In the genomic region with DNA sequence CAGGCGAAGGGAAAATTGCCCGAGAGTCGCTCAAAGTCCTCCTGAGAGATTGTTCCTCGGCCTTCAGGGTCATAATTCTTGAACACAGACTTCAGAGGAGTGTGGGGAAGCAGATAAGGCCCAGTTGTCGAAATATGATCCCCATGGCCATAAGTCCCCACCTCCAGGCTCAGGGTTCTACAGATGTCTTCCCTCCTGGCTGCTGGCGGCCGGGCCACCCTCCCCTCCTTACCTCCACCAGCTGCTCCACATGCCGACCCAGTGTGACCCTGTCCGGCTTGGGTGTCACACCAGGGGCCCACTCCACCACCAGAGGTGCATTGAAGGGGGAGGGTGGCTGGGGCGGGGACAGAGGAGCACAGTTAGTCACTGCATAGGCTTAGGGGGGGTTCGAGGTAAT, we compare ENCODE assay signal across 27 cellular contexts. TPM values are rescaled to one million over a fixed set of nuclear protein-coding genes. Genes with fewer than 3 reads are reported as not detected.
DNase-seq lines count a peak whose midpoint lies in the region; ATAC-seq, FAIRE-seq and TF ChIP-seq lines count a peak whose summit lies in the region.
"Had no signal": no experiment of that assay in that cellular context is flagged by ENCODE, and none has a peak within 500 bp of the region (broad histone marks: within the 10 kb centered on the region; RNA-seq: fewer than 3 reads in every experiment).

No MANE protein-coding gene starts in this region.

- H3K4me3 ChIP-seq in IMR-90 (ENCODE audit: insufficient read depth, low read depth, low read length) = no peak overlapping the region
- no peak overlapping the region for H3K4me3 ChIP-seq in SJCRH30
- no peak overlapping the region for H3K4me3 ChIP-seq in K562
- H3K4me3 ChIP-seq: Peyer's patch had no signal

- no peak overlapping the region for H4K5ac ChIP-seq in IMR-90 (ENCODE audit: low read depth, low read length)

- TF ChIP-seq EP300 in K562 (IDR thresholded peaks at IDR 0.05; ENCODE audit: low read length) = peak; percentile 79

- H3K4me2 ChIP-seq in IMR-90 (ENCODE audit: low read depth, low read length) = no peak overlapping the region
- peak overlapping the region; percentile 70 for H3K4me2 ChIP-seq in K562 (ENCODE audit: insufficient read depth, low read length)
- H3K4me2 ChIP-seq: SK-N-SH had no signal

- peak overlapping the region; percentile 16 for H2AK9ac ChIP-seq in IMR-90 (replicated peaks; ENCODE audit: low read depth, low read length, poor library complexity)

- WGBS in IMR-90 (ENCODE audit: extremely low coverage in 2 of 2, insufficient read length in 1 of 2), 2 experiments = no CpG with 5 or more reads among the region's 11 CpGs
- WGBS in K562 (ENCODE audit: insufficient coverage, low coverage, missing lambda C conversion rate) = 2% methylated on average over 9 of the region's 11 CpGs

- no peak overlapping the region for H2BK120ac ChIP-seq in IMR-90 (ENCODE audit: low read depth, low read length)

- no peaks in the 10 kb centered on the region; the same call in 1 of the 2 replicates for H3K36me3 ChIP-seq in IMR-90 (ENCODE audit: control insufficient read depth, insufficient read depth, low read length)
- no peaks in the 10 kb centered on the region for H3K36me3 ChIP-seq in SJCRH30
- peaks cover 5% of the 10 kb centered on the region; the same call in 2 of the 3 replicates for H3K36me3 ChIP-seq in K562 (ENCODE audit: control insufficient read depth, insufficient read depth, low read length)

- H3K9me3 ChIP-seq in IMR-90 (ENCODE audit: control insufficient read depth, insufficient read depth, low read length) (no peaks in the 10 kb centered on the region), SJCRH30 (replicated peaks) (no peaks in the 10 kb centered on the region), K562 (replicated peaks; ENCODE audit: control insufficient read depth, insufficient read depth, low read depth, low read length) (no peaks in the 10 kb centered on the region)
- H3K9me3 ChIP-seq: Caco-2, Peyer's patch, SK-N-SH had no signal

- DNase-seq in IMR-90 = no peak
- DNase-seq in SJCRH30 = peak; percentile 77 to 84
- DNase-seq in K562 (ENCODE audit: extremely low read depth in 1 of 4, low spot score in 3 of 4) = peak; percentile 64 to 94 (median 81)
- no peak for DNase-seq in NOMO-1 (lab: John Stamatoyannopoulos, UW; ENCODE audit: unreplicated experiment in 2 of 2)
- no peak for DNase-seq in SHP77 treated with DMSO at 0.1 percent for 48 hours (lab: John Stamatoyannopoulos, UW)
- no peak for DNase-seq in stimulated activated effector memory CD8-positive, alpha-beta T cell treated with anti-CD3 and anti-CD28 coated beads, Interleukin-12 subunit alpha, Interleukin-12 subunit beta, amount 100 ng/mL, for 72 hours (ENCODE audit: low spot score in 2 of 2)
- no peak for DNase-seq in NCI-H446 treated with DMSO at 0.1 percent for 48 hours (lab: John Stamatoyannopoulos, UW)
- DNase-seq: C1 segment of cervical spinal cord; Caco-2; CD4-positive, alpha-beta memory T cell; DMS79 treated with DMSO at 0.1 percent for 48 hours; GF-D8; HCEC 1CT; Karpas-422; NCI-H1092; NCI-H1436 treated with DMSO at 0.1 percent for 48 hours; NCI-H187 treated with DMSO at 0.1 percent for 48 hours; NCI-H2171 treated with DMSO at 0.1 percent for 48 hours; NCI-H345; NCI-H748 treated with DMSO at 0.1 percent for 48 hours; SIG-M5; SK-N-SH had no signal

- POLR2A ChIA-PET in IMR-90 (lab: Charles Lee; ENCODE audit: unreplicated experiment) (no interaction called here), K562 (lab: Yijun Ruan, JAX) (interaction anchor here (0.6 to 3.3 kb wide), 6 partner anchors 9 to 247 kb away, joined by 3 to 30 read pairs (median 4); partner anchors contain the start of gene FAM98C)

- peak; percentile 97 for FAIRE-seq in K562 (lab: Jason Lieb, UNC)
- FAIRE-seq: GM12891, GM19239, H1 had no signal

- H3K14ac ChIP-seq in IMR-90 (replicated peaks; ENCODE audit: low read depth, low read length) = no peak overlapping the region

- H3K79me1 ChIP-seq in IMR-90 (ENCODE audit: low read depth in 1 of 2, low read length in 2 of 2) = no peaks in the 10 kb centered on the region

- no peaks in the 10 kb centered on the region for H3K79me2 ChIP-seq in K562 (ENCODE audit: control insufficient read depth, insufficient read depth, low read length)

- TF ChIP-seq POLR2A in IMR-90 (IDR thresholded peaks at IDR 0.05; ENCODE audit: low read depth, low read length) (no peak), K562 (conservative IDR thresholded peaks at IDR 0.05) (no peak)

- H2BK15ac ChIP-seq in IMR-90 (ENCODE audit: low read depth, low read length) = no peak overlapping the region

- H3K27me3 ChIP-seq in IMR-90 (ENCODE audit: control insufficient read depth, insufficient read depth, low read length) (peaks cover 11% of the 10 kb centered on the region), SJCRH30 (no peaks in the 10 kb centered on the region), K562 (ENCODE audit: control insufficient read depth in 2 of 2, insufficient read depth in 2 of 2, low read length in 2 of 2) (no peaks in the 10 kb centered on the region)
- H3K27me3 ChIP-seq: Peyer's patch had no signal

- no peak overlapping the region for H2AK5ac ChIP-seq in IMR-90 (ENCODE audit: low read depth, low read length)

- no peak overlapping the region for H3K18ac ChIP-seq in IMR-90 (ENCODE audit: low read depth, low read length)

- TF ChIP-seq CTCF in IMR-90 (conservative IDR thresholded peaks at IDR 0.05; ENCODE audit: low read depth, low read length) (no peak), K562 (IDR thresholded peaks at IDR 0.05 in 2 of 3, conservative IDR thresholded peaks at IDR 0.05 in 1 of 3; ENCODE audit: insufficient read depth in 2 of 3, low read depth in 1 of 3, low read length in 3 of 3) (no peak)

- no peak overlapping the region for H3K4ac ChIP-seq in IMR-90 (ENCODE audit: low read depth, low read length)

- TF ChIP-seq RAD21 in IMR-90 (IDR thresholded peaks at IDR 0.05; ENCODE audit: low read length) = no peak
- no peak for TF ChIP-seq RAD21 in K562 (CRISPR knock-in tag; conservative IDR thresholded peaks at IDR 0.05 in 1 of 2, IDR thresholded peaks at IDR 0.05 in 1 of 2)

- H3K23ac ChIP-seq in IMR-90 (ENCODE audit: low read depth, low read length) = no peak overlapping the region

- H2BK5ac ChIP-seq in IMR-90 (ENCODE audit: low read depth, low read length, poor library complexity, severe bottlenecking) = no peak overlapping the region

- H3K9ac ChIP-seq in IMR-90 (ENCODE audit: low read depth, low read length) = no peak overlapping the region
- H3K9ac ChIP-seq in K562 (ENCODE audit: insufficient read depth in 1 of 2, low read depth in 2 of 2, low read length in 2 of 2) = peak overlapping the region; percentile 0 to 89; a peak in 3 of 4 replicates
- H3K9ac ChIP-seq: SK-N-SH had no signal

- H3K9me1 ChIP-seq in IMR-90 (ENCODE audit: insufficient read depth, low read length) = peaks cover 4% of the 10 kb centered on the region; the same call in 1 of the 2 replicates
- peaks cover 2% of the 10 kb centered on the region for H3K9me1 ChIP-seq in K562 (ENCODE audit: control insufficient read depth, insufficient read depth, low read length)

- BruUV-seq in IMR-90 (replicated peaks; lab: Mats Ljungman, UMichigan) (no TSS peak), K562 (replicated peaks; lab: Mats Ljungman, UMichigan) (no TSS peak)

- dilution Hi-C loops in IMR-90 (cut with HindIII; ENCODE audit: low sequenced_read_pairs, unreplicated experiment) = no loop called here

- no peaks in the 10 kb centered on the region for H3K9me3 Mint-ChIP-seq in stimulated activated effector memory CD8-positive, alpha-beta T cell treated with anti-CD3 and anti-CD28 coated beads, Interleukin-12 subunit alpha, Interleukin-12 subunit beta, amount 100 ng/mL, for 72 hours

- ATAC-seq in IMR-90 (ENCODE audit: low read depth) = no peak
- peak; percentile 90 for ATAC-seq in K562
- no peak for ATAC-seq in stimulated activated effector memory CD8-positive, alpha-beta T cell treated with anti-CD3 and anti-CD28 coated beads, Interleukin-12 subunit alpha, Interleukin-12 subunit beta, amount 100 ng/mL, for 72 hours

- H4K91ac ChIP-seq in IMR-90 (ENCODE audit: insufficient read depth, low read depth, low read length) = no peak overlapping the region

- H4K20me1 ChIP-seq in IMR-90 (ENCODE audit: insufficient read depth, low read length) (no peaks in the 10 kb centered on the region), K562 (replicated peaks; ENCODE audit: control insufficient read depth, insufficient read depth, low read length) (no peaks in the 10 kb centered on the region)

- peaks cover 89% of the 10 kb centered on the region for H3K36me3 Mint-ChIP-seq in stimulated activated effector memory CD8-positive, alpha-beta T cell treated with anti-CD3 and anti-CD28 coated beads, Interleukin-12 subunit alpha, Interleukin-12 subunit beta, amount 100 ng/mL, for 72 hours

- intact Hi-C loops in IMR-90 (cut with micrococcal nuclease) (no loop called here), K562 (cut with micrococcal nuclease) (loop anchor here (5.0 kb wide), 1 partner anchor 94 kb away; no protein-coding TSS in a partner anchor)

- no peak overlapping the region for H4K8ac ChIP-seq in IMR-90 (ENCODE audit: low read depth in 2 of 2, low read length in 2 of 2)

- no peak overlapping the region for H2BK20ac ChIP-seq in IMR-90 (ENCODE audit: low read depth, low read length)

- no peak overlapping the region for H3K27ac ChIP-seq in IMR-90 (ENCODE audit: insufficient read depth, low read length)
- H3K27ac ChIP-seq in SJCRH30 = peak overlapping the region; percentile 34
- peak overlapping the region; percentile 58 for H3K27ac ChIP-seq in K562 (ENCODE audit: extremely low read depth, low read depth, low read length)
- H3K27ac ChIP-seq: Peyer's patch had no signal

- peaks cover 20% of the 10 kb centered on the region for H3K4me1 Mint-ChIP-seq in stimulated activated effector memory CD8-positive, alpha-beta T cell treated with anti-CD3 and anti-CD28 coated beads, Interleukin-12 subunit alpha, Interleukin-12 subunit beta, amount 100 ng/mL, for 72 hours

- H3K4me1 ChIP-seq in IMR-90 (ENCODE audit: control insufficient read depth, insufficient read depth, low read length) (no peaks in the 10 kb centered on the region), SJCRH30 (peaks cover 30% of the 10 kb centered on the region), K562 (replicated peaks in 1 of 2; ENCODE audit: control insufficient read depth in 2 of 2, insufficient read depth in 2 of 2, low read length in 2 of 2) (peaks cover 42 to 59% of the 10 kb centered on the region in 2 experiments)

- no peak overlapping the region for H3K56ac ChIP-seq in IMR-90 (ENCODE audit: extremely low read depth, insufficient read depth, low read length)

- CTCF ChIA-PET in IMR-90 (lab: Yijun Ruan, JAX) = no interaction called here
- CTCF ChIA-PET in K562 (lab: Yijun Ruan, JAX; ENCODE audit: low intra/inter-chr PET ratio) = no interaction called here

- in situ Hi-C loops in IMR-90 (cut with MboI; ENCODE audit: low sequenced_read_pairs) = loop anchor here (25.0 kb wide), 1 partner anchor 524 kb away; the partner anchor contains the start of genes MRPS12 and SARS2
- in situ Hi-C loops in K562 (cut with MboI) = no loop called here

- H3K27ac Mint-ChIP-seq in stimulated activated effector memory CD8-positive, alpha-beta T cell treated with anti-CD3 and anti-CD28 coated beads, Interleukin-12 subunit alpha, Interleukin-12 subunit beta, amount 100 ng/mL, for 72 hours = no peak overlapping the region

- H3K4me3 Mint-ChIP-seq in stimulated activated effector memory CD8-positive, alpha-beta T cell treated with anti-CD3 and anti-CD28 coated beads, Interleukin-12 subunit alpha, Interleukin-12 subunit beta, amount 100 ng/mL, for 72 hours = no peak overlapping the region
- H3K4me3 Mint-ChIP-seq: CD4-positive, alpha-beta memory T cell had no signal

- H2AFZ ChIP-seq in IMR-90 (replicated peaks; ENCODE audit: low read length, poor library complexity) (no peak overlapping the region), K562 (ENCODE audit: low read depth, low read length) (peak overlapping the region; percentile 28)

RNA-seq across cellular contexts. Expression of gene FAM98C, which starts 10.1 kb away (rescaled TPM):
- 3.6 and 4.2 TPM in 2 replicates for total RNA-seq in IMR-90 (2012; rRNA removed)
- 17.9 and 20.8 TPM in 2 replicates for polyA plus RNA-seq in IMR-90 (2012; rRNA removed)
- polyA plus RNA-seq in IMR-90 (2012; cell fraction: cytosol; rRNA removed) = 23.6 and 30.4 TPM in 2 replicates
- polyA plus RNA-seq in IMR-90 (2012; cell fraction: nucleus; rRNA removed; ENCODE audit: low replicate concordance) = 52.8 and 101 TPM in 2 replicates
- total RNA-seq in SJCRH30 (2014; rRNA removed; shearing (Covaris generic)) = 2.8 and 4.6 TPM in 2 replicates
- 20.3 and 72.0 TPM in 2 replicates for total RNA-seq in K562 (2011; cell fraction: chromatin; rRNA removed; ENCODE audit: low replicate concordance)
- total RNA-seq in K562 (2011; cell fraction: nucleolus; rRNA removed) = 76.2 and 91.1 TPM in 2 replicates
- 41.2 and 45.5 TPM in 2 replicates for total RNA-seq in K562 (2011; cell fraction: nucleoplasm; rRNA removed)
- 28.3 and 31.2 TPM in 2 replicates for total RNA-seq in K562 (2014; rRNA removed)
- 6.8 and 7.2 TPM in 2 replicates for total RNA-seq in K562 (2014; rRNA removed; fragmentation: Illumina TruSeq; extraction: Trizol)
- total RNA-seq in K562 (2015; rRNA removed; fragmentation: Illumina TruSeq; extraction: Trizol) = 12.6 and 13.7 TPM in 2 replicates
- total RNA-seq in K562 (2021) = 26.0 and 26.7 TPM in 2 replicates
- 16.0 and 22.7 TPM in 2 replicates for polyA plus RNA-seq in K562 (2011; rRNA removed)
- polyA plus RNA-seq in K562 (2011; cell fraction: cytosol; rRNA removed) = 25.2 and 53.5 TPM in 2 replicates
- polyA plus RNA-seq in K562 (2011; cell fraction: nucleus; rRNA removed) = 72.4 and 115 TPM in 2 replicates
- 18.2 and 37.7 TPM in 2 replicates for polyA plus RNA-seq in K562 (2012)
- polyA plus RNA-seq in K562 (2014; fragmentation: Illumina TruSeq; extraction: Trizol) = 9.6 and 13.1 TPM in 2 replicates
- polyA plus RNA-seq in K562 (2014; fragmentation: Nextera tagmentation; extraction: Ambion mirVana) = 1 to 10 TPM; 1.7 to 4.3 TPM
- polyA plus RNA-seq in K562 (2014; rRNA removed) = 40.8 and 43.8 TPM in 2 replicates
- polyA minus RNA-seq in K562 (2011; rRNA and poly(A)+ RNA removed) = 3.4 and 5.0 TPM in 2 replicates
- polyA minus RNA-seq in K562 (2011; cell fraction: cytosol; rRNA and poly(A)+ RNA removed) = 17.2 and 20.5 TPM in 2 replicates
- polyA minus RNA-seq in K562 (2011; cell fraction: nucleus; rRNA and poly(A)+ RNA removed) = 17.5 and 23.6 TPM in 2 replicates

RNA-seq across cellular contexts. Expression of gene RASGRP4, which starts 13.1 kb away (rescaled TPM):
- total RNA-seq in IMR-90 (2012; rRNA removed) (not detected in 2 replicates), K562 (2014; rRNA removed) (2.8 and 3.8 TPM in 2 replicates), K562 (2014; rRNA removed; fragmentation: Illumina TruSeq; extraction: Trizol) (1.1 TPM in 2 replicates), K562 (2015; rRNA removed; fragmentation: Illumina TruSeq; extraction: Trizol) (3.5 and 3.8 TPM in 2 replicates), K562 (2021) (3.9 TPM in 2 replicates)
- polyA plus RNA-seq in IMR-90 (2012; rRNA removed) (not detected in 2 replicates), K562 (2011; rRNA removed) (4.5 and 11.4 TPM in 2 replicates), K562 (2014; fragmentation: Illumina TruSeq; extraction: Trizol) (4.4 and 4.8 TPM in 2 replicates), K562 (2014; fragmentation: Nextera tagmentation; extraction: Ambion mirVana) (under 1 TPM; 0.39 to 0.55 TPM), K562 (2014; rRNA removed) (3.4 and 4.6 TPM in 2 replicates)
- not detected in 2 replicates for polyA plus RNA-seq in IMR-90 (2012; cell fraction: cytosol; rRNA removed)
- polyA plus RNA-seq in IMR-90 (2012; cell fraction: nucleus; rRNA removed; ENCODE audit: low replicate concordance) = not detected in 2 replicates
- 0.73 and 0.94 TPM in 2 replicates for total RNA-seq in SJCRH30 (2014; rRNA removed; shearing (Covaris generic))
- 5.4 and 14.4 TPM in 2 replicates for total RNA-seq in K562 (2011; cell fraction: chromatin; rRNA removed; ENCODE audit: low replicate concordance)
- 6.4 and 8.8 TPM in 2 replicates for total RNA-seq in K562 (2011; cell fraction: nucleolus; rRNA removed)
- total RNA-seq in K562 (2011; cell fraction: nucleoplasm; rRNA removed) = 5.6 and 10.2 TPM in 2 replicates
- 11.2 and 13.0 TPM in 2 replicates for polyA plus RNA-seq in K562 (2011; cell fraction: cytosol; rRNA removed)
- polyA plus RNA-seq in K562 (2011; cell fraction: nucleus; rRNA removed) = 23.4 and 27.1 TPM in 2 replicates
- 5.5 and 22.2 TPM in 2 replicates for polyA plus RNA-seq in K562 (2012)
- 1.8 and 2.5 TPM in 2 replicates for polyA minus RNA-seq in K562 (2011; rRNA and poly(A)+ RNA removed)
- 4.3 and 6.2 TPM in 2 replicates for polyA minus RNA-seq in K562 (2011; cell fraction: cytosol; rRNA and poly(A)+ RNA removed)
- 3.0 and 5.6 TPM in 2 replicates for polyA minus RNA-seq in K562 (2011; cell fraction: nucleus; rRNA and poly(A)+ RNA removed)
- total RNA-seq: A673, Caco-2 had no signal
- polyA plus RNA-seq: SK-N-SH had no signal

RNA-seq across cellular contexts. Expression of gene RYR1, which starts 20.5 kb away (rescaled TPM):
- total RNA-seq in IMR-90 (2012; rRNA removed) (under 0.01 TPM in 1 of 2 replicates, not detected in the other), K562 (2014; rRNA removed) (4.6 and 5.1 TPM in 2 replicates), K562 (2014; rRNA removed; fragmentation: Illumina TruSeq; extraction: Trizol) (2.3 and 2.9 TPM in 2 replicates), K562 (2015; rRNA removed; fragmentation: Illumina TruSeq; extraction: Trizol) (2.7 and 3.1 TPM in 2 replicates), K562 (2021) (5.3 and 7.4 TPM in 2 replicates)
- polyA plus RNA-seq in IMR-90 (2012; rRNA removed) (0.03 TPM in 1 of 2 replicates, not detected in the other), K562 (2011; rRNA removed) (3.0 and 3.7 TPM in 2 replicates), K562 (2014; fragmentation: Illumina TruSeq; extraction: Trizol) (6.0 and 7.4 TPM in 2 replicates), K562 (2014; fragmentation: Nextera tagmentation; extraction: Ambion mirVana) (under 1 TPM; 0.11 to 0.58 TPM), K562 (2014; rRNA removed) (5.6 and 6.6 TPM in 2 replicates)
- polyA plus RNA-seq in IMR-90 (2012; cell fraction: cytosol; rRNA removed) = 0.01 TPM in 1 of 2 replicates, not detected in the other
- 0.03 TPM in 2 replicates for polyA plus RNA-seq in IMR-90 (2012; cell fraction: nucleus; rRNA removed; ENCODE audit: low replicate concordance)
- total RNA-seq in SJCRH30 (2014; rRNA removed; shearing (Covaris generic)) = 12.4 and 19.1 TPM in 2 replicates
- 52.1 and 114 TPM in 2 replicates for total RNA-seq in K562 (2011; cell fraction: chromatin; rRNA removed; ENCODE audit: low replicate concordance)
- total RNA-seq in K562 (2011; cell fraction: nucleolus; rRNA removed) = 41.3 and 44.4 TPM in 2 replicates
- 47.0 and 64.5 TPM in 2 replicates for total RNA-seq in K562 (2011; cell fraction: nucleoplasm; rRNA removed)
- polyA plus RNA-seq in K562 (2011; cell fraction: cytosol; rRNA removed) = 3.6 and 4.2 TPM in 2 replicates
- polyA plus RNA-seq in K562 (2011; cell fraction: nucleus; rRNA removed) = 23.2 and 44.6 TPM in 2 replicates
- polyA plus RNA-seq in K562 (2012) = 6.7 and 7.4 TPM in 2 replicates
- 2.7 and 10.5 TPM in 2 replicates for polyA minus RNA-seq in K562 (2011; rRNA and poly(A)+ RNA removed)
- 3.2 and 9.9 TPM in 2 replicates for polyA minus RNA-seq in K562 (2011; cell fraction: cytosol; rRNA and poly(A)+ RNA removed)
- polyA minus RNA-seq in K562 (2011; cell fraction: nucleus; rRNA and poly(A)+ RNA removed) = 9.3 and 13.7 TPM in 2 replicates

RNA-seq across cellular contexts. Expression of gene SPRED3, which starts 24.5 kb away (rescaled TPM):
- total RNA-seq in IMR-90 (2012; rRNA removed) (0.56 and 0.90 TPM in 2 replicates), K562 (2014; rRNA removed) (0.05 and 0.41 TPM in 2 replicates), K562 (2014; rRNA removed; fragmentation: Illumina TruSeq; extraction: Trizol) (0.32 and 0.36 TPM in 2 replicates), K562 (2015; rRNA removed; fragmentation: Illumina TruSeq; extraction: Trizol) (0.15 and 0.25 TPM in 2 replicates), K562 (2021) (0.81 and 0.95 TPM in 2 replicates)
- polyA plus RNA-seq in IMR-90 (2012; rRNA removed) (6.3 and 7.9 TPM in 2 replicates), K562 (2011; rRNA removed) (0.47 and 0.62 TPM in 2 replicates), K562 (2014; fragmentation: Illumina TruSeq; extraction: Trizol) (0.30 and 0.89 TPM in 2 replicates), K562 (2014; fragmentation: Nextera tagmentation; extraction: Ambion mirVana) (under 1 TPM; 0.21 to 0.25 TPM), K562 (2014; rRNA removed) (0.63 and 1.3 TPM in 2 replicates)
- polyA plus RNA-seq in IMR-90 (2012; cell fraction: cytosol; rRNA removed) = 2.4 and 2.8 TPM in 2 replicates
- 22.6 and 23.9 TPM in 2 replicates for polyA plus RNA-seq in IMR-90 (2012; cell fraction: nucleus; rRNA removed; ENCODE audit: low replicate concordance)
- 1.1 and 2.3 TPM in 2 replicates for total RNA-seq in SJCRH30 (2014; rRNA removed; shearing (Covaris generic))
- total RNA-seq in K562 (2011; cell fraction: chromatin; rRNA removed; ENCODE audit: low replicate concordance) = 7.2 and 10.1 TPM in 2 replicates
- total RNA-seq in K562 (2011; cell fraction: nucleolus; rRNA removed) = 3.6 and 6.3 TPM in 2 replicates
- 4.3 and 11.0 TPM in 2 replicates for total RNA-seq in K562 (2011; cell fraction: nucleoplasm; rRNA removed)
- 0.57 and 0.58 TPM in 2 replicates for polyA plus RNA-seq in K562 (2011; cell fraction: cytosol; rRNA removed)
- polyA plus RNA-seq in K562 (2011; cell fraction: nucleus; rRNA removed) = 3.0 and 4.3 TPM in 2 replicates
- polyA plus RNA-seq in K562 (2012) = 0.70 and 3.0 TPM in 2 replicates
- 0.03 and 0.39 TPM in 2 replicates for polyA minus RNA-seq in K562 (2011; rRNA and poly(A)+ RNA removed)
- not detected in 2 replicates for polyA minus RNA-seq in K562 (2011; cell fraction: cytosol; rRNA and poly(A)+ RNA removed)
- 0.89 and 1.3 TPM in 2 replicates for polyA minus RNA-seq in K562 (2011; cell fraction: nucleus; rRNA and poly(A)+ RNA removed)

RNA-seq across cellular contexts. Expression of gene GGN, which starts 25.1 kb away (rescaled TPM):
- total RNA-seq in IMR-90 (2012; rRNA removed) = under 0.01 TPM in 1 of 2 replicates, not detected in the other
- polyA plus RNA-seq in IMR-90 (2012; rRNA removed) = 0.65 and 0.99 TPM in 2 replicates
- 0.75 and 0.95 TPM in 2 replicates for polyA plus RNA-seq in IMR-90 (2012; cell fraction: cytosol; rRNA removed)
- 1.5 and 2.8 TPM in 2 replicates for polyA plus RNA-seq in IMR-90 (2012; cell fraction: nucleus; rRNA removed; ENCODE audit: low replicate concordance)
- total RNA-seq in SJCRH30 (2014; rRNA removed; shearing (Covaris generic)) = 0.23 and 0.59 TPM in 2 replicates
- total RNA-seq in K562 (2011; cell fraction: chromatin; rRNA removed; ENCODE audit: low replicate concordance) = 0.12 TPM in 1 of 2 replicates, not detected in the other
- total RNA-seq in K562 (2011; cell fraction: nucleolus; rRNA removed) = 0.50 TPM in 1 of 2 replicates, not detected in the other
- total RNA-seq in K562 (2011; cell fraction: nucleoplasm; rRNA removed) = 0.15 TPM in 1 of 2 replicates, not detected in the other
- not detected in 2 replicates for total RNA-seq in K562 (2014; rRNA removed)
- not detected in 2 replicates for total RNA-seq in K562 (2014; rRNA removed; fragmentation: Illumina TruSeq; extraction: Trizol)
- total RNA-seq in K562 (2015; rRNA removed; fragmentation: Illumina TruSeq; extraction: Trizol) = not detected in 2 replicates
- total RNA-seq in K562 (2021) = 0.25 and 0.33 TPM in 2 replicates
- polyA plus RNA-seq in K562 (2011; rRNA removed) = 0.12 TPM in 1 of 2 replicates, not detected in the other
- 0.03 and 0.04 TPM in 2 replicates for polyA plus RNA-seq in K562 (2011; cell fraction: cytosol; rRNA removed)
- 0.46 and 0.63 TPM in 2 replicates for polyA plus RNA-seq in K562 (2011; cell fraction: nucleus; rRNA removed)
- 0.52 and 0.94 TPM in 2 replicates for polyA plus RNA-seq in K562 (2012)
- polyA plus RNA-seq in K562 (2014; fragmentation: Illumina TruSeq; extraction: Trizol) = not detected in 2 replicates
- polyA plus RNA-seq in K562 (2014; fragmentation: Nextera tagmentation; extraction: Ambion mirVana) = not detected
- polyA plus RNA-seq in K562 (2014; rRNA removed) = 0.15 and 0.16 TPM in 2 replicates
- not detected in 2 replicates for polyA minus RNA-seq in K562 (2011; rRNA and poly(A)+ RNA removed)
- polyA minus RNA-seq in K562 (2011; cell fraction: cytosol; rRNA and poly(A)+ RNA removed) = not detected in 2 replicates
- polyA minus RNA-seq in K562 (2011; cell fraction: nucleus; rRNA and poly(A)+ RNA removed) = 0.54 TPM in 1 of 2 replicates, not detected in the other
- polyA plus RNA-seq: CD4-positive, alpha-beta memory T cell had no signal

Comparison
In these comparisons a context has a peak if more than half of its experiments do, and no peak if none do; other contexts are left out.
1. DNase-seq: peak in SJCRH30 (2 of 2) and K562 (4 of 4); none in IMR-90 (single experiment), NOMO-1 (0 of 2), SHP77 treated with DMSO at 0.1 percent for 48 hours (single experiment), stimulated activated effector memory CD8-positive, alpha-beta T cell treated with anti-CD3 and anti-CD28 coated beads, Interleukin-12 subunit alpha, Interleukin-12 subunit beta, amount 100 ng/mL, for 72 hours (0 of 2) and NCI-H446 treated with DMSO at 0.1 percent for 48 hours (single experiment).